ENCODE assay signal across 18 cellular contexts in genomic region chr1:5596651-5597050, GRCh38.
"Had no signal": no experiment of that assay in that cellular context is flagged by ENCODE, and none has a peak within 500 bp of the region (broad histone marks: within the 10 kb centered on the region; RNA-seq: fewer than 3 reads in every experiment).

No MANE protein-coding gene starts in this region.

- H3K4me2 ChIP-seq: SK-N-SH, smooth muscle cell had no signal

- H3K9ac ChIP-seq: SK-N-SH had no signal

- H3K4me1 ChIP-seq: psoas muscle had no signal

- FAIRE-seq: keratinocyte had no signal

- H3K4me3 ChIP-seq: psoas muscle, smooth muscle cell had no signal

- H3K9me3 ChIP-seq: psoas muscle, SK-N-SH had no signal

- DNase-seq: activated CD4-positive, alpha-beta memory T cell treated with anti-CD3 and anti-CD28 coated beads, Interleukin-2, amount 10 ng/mL, durations not matched to agents 7 days and 5 days; activated CD4-positive, alpha-beta T cell treated with anti-CD3 and anti-CD28 coated beads for 36 hours; activated gamma-delta T cell; activated T-cell treated with anti-CD3 and anti-CD28 coated beads, Interleukin-2, amount 50 U/mL, for 48 hours; dermis blood vessel endothelial cell; effector memory CD8-positive, alpha-beta T cell; foreskin fibroblast; hippocampal formation; naive B cell; psoas muscle; SK-N-SH; stimulated activated CD4-positive, alpha-beta T cell treated with anti-CD3 and anti-CD28 coated beads, Interleukin-4, amount 100 ng/mL, for 1 hour; T-cell had no signal

- H3K9me2 ChIP-seq: SK-N-SH had no signal

- ATAC-seq: activated CD4-positive, alpha-beta T cell treated with anti-CD3 and anti-CD28 coated beads for 36 hours; activated naive CD4-positive, alpha-beta T cell treated with anti-CD3 and anti-CD28 coated beads, Interleukin-2, amount 50 U/mL, for 72 hours; effector memory CD8-positive, alpha-beta T cell; psoas muscle; stimulated activated effector memory CD8-positive, alpha-beta T cell treated with anti-CD3 and anti-CD28 coated beads, Interleukin-12 subunit alpha, Interleukin-12 subunit beta, amount 100 ng/mL, for 72 hours; T-cell; WTC11 had no signal

- H3K27ac ChIP-seq: psoas muscle had no signal
